Comparison of ENCODE assay signal across 14 cellular contexts in genomic region chr18:12599543-12599942, GRCh38. TPM values are rescaled to one million over a fixed set of nuclear protein-coding genes. Genes with fewer than 3 reads are reported as not detected.
DNase-seq lines count a peak whose midpoint lies in the region; TF ChIP-seq lines count a peak whose summit lies in the region.
"Had no signal": no experiment of that assay in that cellular context is flagged by ENCODE, and none has a peak within 500 bp of the region (broad histone marks: within the 10 kb centered on the region; RNA-seq: fewer than 3 reads in every experiment).

No MANE protein-coding gene starts in this region.

- in situ Hi-C loops in transverse colon (cut with MboI; ENCODE audit: low pct_ligation_motif_present in 1 of 4, low pct_unique_long_range_greater_than_20kb in 1 of 4, low sequenced_read_pairs in 3 of 4): no loop called here

- H3K27ac Mint-ChIP-seq in CD4-positive, alpha-beta memory T cell: no peak overlapping the region
- H3K27ac Mint-ChIP-seq: activated B cell treated with CpG ODN at 0.5 μM for 24 hours had no signal

- no peak for TF ChIP-seq EP300 in transverse colon (IDR thresholded peaks at IDR 0.05; ENCODE audit: low read depth)

- no peak for TF ChIP-seq POLR2A in transverse colon (IDR thresholded peaks at IDR 0.05)

- POLR2A ChIA-PET in CD4-positive, alpha-beta memory T cell (lab: Charles Lee; ENCODE audit: partially characterized antibody): no interaction called here

- H3K9me3 ChIP-seq in skeletal muscle satellite cell (replicated peaks; ENCODE audit: low read length): no peaks in the 10 kb centered on the region
- H3K9me3 ChIP-seq in CD4-positive, alpha-beta memory T cell (ENCODE audit: control insufficient read depth in 1 of 2, low read length in 2 of 2): no peaks in the 10 kb centered on the region
- no peaks in the 10 kb centered on the region for H3K9me3 ChIP-seq in transverse colon
- H3K9me3 ChIP-seq: suprapubic skin had no signal

- H3K36me3 ChIP-seq in skeletal muscle satellite cell (ENCODE audit: insufficient read depth, low read length) (no peaks in the 10 kb centered on the region), transverse colon (no peaks in the 10 kb centered on the region)
- H3K36me3 ChIP-seq in CD4-positive, alpha-beta memory T cell (ENCODE audit: insufficient read depth, low read length): no peaks in the 10 kb centered on the region
- H3K36me3 ChIP-seq: suprapubic skin had no signal

- DNase-seq in NCI-H2171 treated with DMSO at 0.1 percent for 48 hours (lab: John Stamatoyannopoulos, UW): peak; percentile 63
- DNase-seq in NCI-H2171 (lab: John Stamatoyannopoulos, UW): no peak
- peak; percentile 70 for DNase-seq in NCI-H69 (lab: John Stamatoyannopoulos, UW)
- peak; percentile 64 for DNase-seq in epithelial cell of prostate (ENCODE audit: low read depth, low spot score)
- DNase-seq in CD4-positive, alpha-beta memory T cell: no peak
- DNase-seq in midbrain (lab: John Stamatoyannopoulos, UW): no peak
- no peak for DNase-seq in transverse colon
- DNase-seq: activated B cell treated with CpG ODN at 0.5 μM for 24 hours; activated gamma-delta T cell treated with Interleukin-2 at 50 U/mL for 16 hours; aorta; stimulated activated CD4-positive, alpha-beta T cell treated with anti-CD3 and anti-CD28 coated beads, Interleukin-15, amount 100 ng/mL, for 24 hours had no signal

- peaks cover 0 to 2% (median 0%) of the 10 kb centered on the region in 8 donors for H3K9me3 Mint-ChIP-seq in CD4-positive, alpha-beta memory T cell
- H3K9me3 Mint-ChIP-seq: activated B cell treated with CpG ODN at 0.5 μM for 24 hours had no signal

- no peaks in the 10 kb centered on the region for H3K27me3 Mint-ChIP-seq in CD4-positive, alpha-beta memory T cell
- H3K27me3 Mint-ChIP-seq: activated B cell treated with CpG ODN at 0.5 μM for 24 hours had no signal

- no peak overlapping the region for H3K4me3 Mint-ChIP-seq in CD4-positive, alpha-beta memory T cell
- H3K4me3 Mint-ChIP-seq: activated B cell treated with CpG ODN at 0.5 μM for 24 hours had no signal

- no peaks in the 10 kb centered on the region for H3K27me3 ChIP-seq in skeletal muscle satellite cell (ENCODE audit: control insufficient read depth, insufficient read depth, low read length)
- H3K27me3 ChIP-seq in CD4-positive, alpha-beta memory T cell (ENCODE audit: insufficient read depth, low read length): no peaks in the 10 kb centered on the region
- H3K27me3 ChIP-seq in transverse colon: no peaks in the 10 kb centered on the region
- H3K27me3 ChIP-seq: hepatocyte, suprapubic skin had no signal

- H3K4me3 ChIP-seq in skeletal muscle satellite cell (ENCODE audit: low read length): peak overlapping the region; percentile 7
- H3K4me3 ChIP-seq in CD4-positive, alpha-beta memory T cell (ENCODE audit: low read length in 2 of 2): no peak overlapping the region
- H3K4me3 ChIP-seq in transverse colon: no peak overlapping the region
- H3K4me3 ChIP-seq: hepatocyte, suprapubic skin had no signal

- H3K4me2 ChIP-seq in skeletal muscle satellite cell (ENCODE audit: low read length): no peak overlapping the region
- H3K4me2 ChIP-seq: hepatocyte had no signal

- CTCF ChIA-PET in CD4-positive, alpha-beta memory T cell (lab: Charles Lee; ENCODE audit: partially characterized antibody): interaction anchor here (0.7 kb wide), 1 partner anchor 1077 kb away, joined by 3 read pairs; no protein-coding TSS in a partner anchor

- H3K4me1 Mint-ChIP-seq in CD4-positive, alpha-beta memory T cell: peaks cover 8 to 11% (median 10%) of the 10 kb centered on the region in 4 donors

- H3K9ac ChIP-seq in skeletal muscle satellite cell (ENCODE audit: low read depth, low read length): peak overlapping the region; percentile 79

- no peak for TF ChIP-seq CTCF in transverse colon (IDR thresholded peaks at IDR 0.05)

- H3K36me3 Mint-ChIP-seq in CD4-positive, alpha-beta memory T cell: no peaks in the 10 kb centered on the region

- intact Hi-C loops in CD4-positive, alpha-beta memory T cell (cut with micrococcal nuclease): no loop called here
- intact Hi-C loops in transverse colon (cut with DNase I; ENCODE audit: low total_unique reads): no loop called here

- H3K27ac ChIP-seq in epithelial cell of prostate (peak overlapping the region; percentile 73), transverse colon (no peak overlapping the region)
- H3K27ac ChIP-seq in CD4-positive, alpha-beta memory T cell (ENCODE audit: low read depth, low read length): no peak overlapping the region
- H3K27ac ChIP-seq: hepatocyte, suprapubic skin had no signal

- H3K4me1 ChIP-seq in skeletal muscle satellite cell (ENCODE audit: control insufficient read depth, insufficient read depth, low read length) (peaks cover 49% of the 10 kb centered on the region), transverse colon (peaks cover 0 to 6% (median 2%) of the 10 kb centered on the region in 4 donors)
- H3K4me1 ChIP-seq in CD4-positive, alpha-beta memory T cell (ENCODE audit: insufficient read depth, low read length): peaks cover 6% of the 10 kb centered on the region

RNA-seq across cellular contexts. Expression of gene SPIRE1, which starts 58.4 kb away (rescaled TPM):
- total RNA-seq in skeletal muscle satellite cell (2012; rRNA removed): 25.3 and 26.9 TPM in 2 replicates
- 1 to 10 TPM; 1.7 to 1.8 TPM for total RNA-seq in CD4-positive, alpha-beta memory T cell
- polyA plus RNA-seq in CD4-positive, alpha-beta memory T cell: 1 to 10 TPM in 1 of 2 donors, not detected in 1; 3.0 TPM
- 1 to 10 TPM; 6.0 to 7.8 (median 6.8) TPM for total RNA-seq in transverse colon

Comparison
In these comparisons a context has a peak if more than half of its experiments do, and no peak if none do; other contexts are left out.
1. DNase-seq: peak in NCI-H2171 treated with DMSO at 0.1 percent for 48 hours (single experiment), NCI-H69 (single experiment) and epithelial cell of prostate (single experiment); none in NCI-H2171 (single experiment), CD4-positive, alpha-beta memory T cell (0 of 5), midbrain (single experiment) and transverse colon (single experiment).